ENCODE assay signal across 23 cellular contexts in the genomic region with DNA sequence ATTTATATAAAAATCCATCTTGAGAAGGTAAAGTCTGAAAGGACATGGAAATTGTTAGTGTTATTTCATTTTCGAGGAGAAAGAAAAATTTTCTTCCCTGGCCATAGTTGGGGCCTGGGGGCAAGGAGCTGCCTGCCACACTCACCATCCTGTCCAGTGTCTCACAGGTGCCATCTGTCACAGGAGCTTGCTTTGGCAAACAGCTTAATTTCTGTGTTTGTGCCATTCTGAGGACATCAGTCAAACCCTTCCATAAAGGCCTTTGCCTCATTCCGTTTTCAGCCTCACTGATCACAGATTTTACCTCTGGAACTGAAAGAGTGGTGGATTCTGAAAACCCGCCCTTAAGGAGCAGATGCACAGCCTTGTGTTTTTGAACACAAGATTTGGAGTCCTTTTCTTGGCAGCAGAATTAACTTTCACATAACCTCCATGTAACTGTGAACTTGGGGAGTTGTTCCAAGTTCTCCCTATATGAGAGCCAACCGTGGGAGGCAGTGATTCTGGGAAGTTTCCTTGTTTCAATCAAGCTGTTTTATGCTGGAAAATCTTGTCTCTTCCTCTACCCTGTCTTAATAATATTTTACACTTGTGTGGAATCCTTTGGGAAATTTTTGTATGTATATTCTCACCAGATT.
DNase-seq lines count a peak whose midpoint lies in the region; ATAC-seq and TF ChIP-seq lines count a peak whose summit lies in the region.
"Had no signal": no experiment of that assay in that cellular context is flagged by ENCODE, and none has a peak within 500 bp of the region (broad histone marks: within the 10 kb centered on the region; RNA-seq: fewer than 3 reads in every experiment).

No MANE protein-coding gene starts in this region.

- 62 to 71% (median 64%) methylated on average over 4 of the region's 4 CpGs for WGBS in stomach, 5 donors

- intact Hi-C loops in left ventricle myocardium superior (cut with micrococcal nuclease), result loop anchor here (10.0 kb wide), 1 partner anchor 232 kb away; no protein-coding TSS in a partner anchor
- intact Hi-C loops in stomach (cut with DNase I; ENCODE audit: low total_unique reads), result loop anchor here (10.0 kb wide), 2 partner anchors 232 to 432 kb away; no protein-coding TSS in a partner anchor

- no peak overlapping the region for H3K27ac ChIP-seq in stomach
- H3K27ac ChIP-seq: 22Rv1, C4-2B, PC-9 had no signal

- H3K4me3 ChIP-seq in stomach, result no peak overlapping the region
- H3K4me3 ChIP-seq: HAP-1, PC-9 had no signal

- peak; percentile 67 for ATAC-seq in left ventricle myocardium superior
- no peak for ATAC-seq in GM21447 (IDR thresholded peaks at IDR 0.05; ENCODE audit: unreplicated experiment)

- DNase-seq in DMS 273 (lab: John Stamatoyannopoulos, UW; ENCODE audit: unreplicated experiment), result peak; percentile 7
- no peak for DNase-seq in DMS 273 treated with DMSO at 0.1 percent for 48 hours (lab: John Stamatoyannopoulos, UW)
- peak; percentile 53 for DNase-seq in NCI-H69 (lab: John Stamatoyannopoulos, UW)
- no peak for DNase-seq in left ventricle myocardium superior
- peak; percentile 69 for DNase-seq in superior temporal gyrus (ENCODE audit: extremely low spot score)
- no peak for DNase-seq in stomach
- DNase-seq in NCI-H82 (lab: John Stamatoyannopoulos, UW), result no peak
- DNase-seq: CD8-positive, alpha-beta memory T cell; DMS53; GOT3; HFFc6; KBM-7; NCI-H1105 treated with DMSO at 0.1 percent for 48 hours; NCI-H2029; NCI-H2227 treated with DMSO at 0.1 percent for 48 hours; NCI-H510A treated with DMSO at 0.1 percent for 48 hours; NCI-H748 treated with DMSO at 0.1 percent for 48 hours; PC-9; SHP77 had no signal

- no peaks in the 10 kb centered on the region for H3K27me3 ChIP-seq in stomach

- H3K36me3 ChIP-seq in stomach, result no peaks in the 10 kb centered on the region
- H3K36me3 ChIP-seq: HAP-1 had no signal

- no peak for TF ChIP-seq POLR2A in stomach (IDR thresholded peaks at IDR 0.05)

- no peak for TF ChIP-seq EP300 in stomach (IDR thresholded peaks at IDR 0.05)

- H3K4me1 ChIP-seq in stomach, result no peaks in the 10 kb centered on the region
- H3K4me1 ChIP-seq: HAP-1 had no signal

- TF ChIP-seq CTCF in stomach (IDR thresholded peaks at IDR 0.05), result no peak

- no peaks in the 10 kb centered on the region for H3K9me3 ChIP-seq in stomach
- H3K9me3 ChIP-seq: HAP-1 had no signal

Comparison
In these comparisons a context has a peak if more than half of its experiments do, and no peak if none do; other contexts are left out.
1. DNase-seq: peak in DMS 273 (single experiment), NCI-H69 (single experiment) and superior temporal gyrus (single experiment); none in DMS 273 treated with DMSO at 0.1 percent for 48 hours (single experiment), left ventricle myocardium superior (single experiment), stomach (single experiment) and NCI-H82 (single experiment).